22 cellular contexts compared by ENCODE assay signal in genomic region chr20:1707588-1708449, GRCh38. TPM values are rescaled to one million over a fixed set of nuclear protein-coding genes. Genes with fewer than 3 reads are reported as not detected.
DNase-seq lines count a peak whose midpoint lies in the region; ATAC-seq and TF ChIP-seq lines count a peak whose summit lies in the region.
"Had no signal": no experiment of that assay in that cellular context is flagged by ENCODE, and none has a peak within 500 bp of the region (broad histone marks: within the 10 kb centered on the region; RNA-seq: fewer than 3 reads in every experiment).

No MANE protein-coding gene starts in this region.

- peaks cover 7% of the 10 kb centered on the region for H3K9me3 Mint-ChIP-seq in activated CD4-positive, alpha-beta T cell treated with anti-CD3 and anti-CD28 coated beads, Interleukin-2, amount 10 ng/mL, durations not matched to agents 7 days and 5 days
- H3K9me3 Mint-ChIP-seq in activated CD8-positive, alpha-beta T cell treated with anti-CD3 and anti-CD28 coated beads for 36 hours: peaks cover 2% of the 10 kb centered on the region
- H3K9me3 Mint-ChIP-seq in memory B cell: peaks cover 2% of the 10 kb centered on the region
- H3K9me3 Mint-ChIP-seq: neural progenitor cell had no signal

- TF ChIP-seq POLR2A in NB4 (IDR thresholded peaks at IDR 0.05; ENCODE audit: extremely low read depth, insufficient read length): no peak

- no peak for TF ChIP-seq CTCF in NB4 (IDR thresholded peaks at IDR 0.05; ENCODE audit: low read depth, low read length)
- no peak for TF ChIP-seq CTCF in activated CD8-positive, alpha-beta T cell treated with anti-CD3 and anti-CD28 coated beads for 36 hours (IDR thresholded peaks at IDR 0.05)

- intact Hi-C loops in activated CD8-positive, alpha-beta T cell treated with anti-CD3 and anti-CD28 coated beads for 36 hours (cut with micrococcal nuclease): no loop called here

- H3K4me1 Mint-ChIP-seq in activated CD4-positive, alpha-beta T cell treated with anti-CD3 and anti-CD28 coated beads, Interleukin-2, amount 10 ng/mL, durations not matched to agents 7 days and 5 days: peaks cover 19% of the 10 kb centered on the region
- peaks cover 22% of the 10 kb centered on the region for H3K4me1 Mint-ChIP-seq in activated CD8-positive, alpha-beta T cell treated with anti-CD3 and anti-CD28 coated beads for 36 hours (ENCODE audit: low read depth)
- peaks cover 8% of the 10 kb centered on the region for H3K4me1 Mint-ChIP-seq in memory B cell
- H3K4me1 Mint-ChIP-seq: brain, neural progenitor cell had no signal

- H3K27me3 Mint-ChIP-seq in activated CD4-positive, alpha-beta T cell treated with anti-CD3 and anti-CD28 coated beads, Interleukin-2, amount 10 ng/mL, durations not matched to agents 7 days and 5 days: no peaks in the 10 kb centered on the region
- no peaks in the 10 kb centered on the region for H3K27me3 Mint-ChIP-seq in activated CD8-positive, alpha-beta T cell treated with anti-CD3 and anti-CD28 coated beads for 36 hours
- peaks cover 6% of the 10 kb centered on the region for H3K27me3 Mint-ChIP-seq in memory B cell

- CTCF ChIA-PET in activated CD4-positive, alpha-beta T cell treated with anti-CD3 and anti-CD28 coated beads, Interleukin-2, amount 10 ng/mL, durations not matched to agents 7 days and 5 days (lab: Charles Lee): interaction anchor here (1.1 to 1.2 kb wide), 2 partner anchors 12 kb away, joined by 3 read pairs; no protein-coding TSS in a partner anchor
- CTCF ChIA-PET in activated CD8-positive, alpha-beta T cell treated with anti-CD3 and anti-CD28 coated beads for 36 hours (lab: Charles Lee): interaction anchor here (0.8 to 2.0 kb wide), 5 partner anchors 26 to 204 kb away, joined by 3 to 7 read pairs (median 3); no protein-coding TSS in a partner anchor

- H3K36me3 Mint-ChIP-seq in activated CD4-positive, alpha-beta T cell treated with anti-CD3 and anti-CD28 coated beads, Interleukin-2, amount 10 ng/mL, durations not matched to agents 7 days and 5 days (ENCODE audit: low read depth): no peaks in the 10 kb centered on the region
- H3K36me3 Mint-ChIP-seq in activated CD8-positive, alpha-beta T cell treated with anti-CD3 and anti-CD28 coated beads for 36 hours (ENCODE audit: low read depth): no peaks in the 10 kb centered on the region
- H3K36me3 Mint-ChIP-seq in memory B cell: peaks cover under 1% of the 10 kb centered on the region
- H3K36me3 Mint-ChIP-seq: brain, neural progenitor cell had no signal

- ATAC-seq in activated CD8-positive, alpha-beta T cell treated with anti-CD3 and anti-CD28 coated beads for 36 hours: peak; percentile 56
- ATAC-seq in memory B cell (ENCODE audit: low read depth) (peak; percentile 42), GM21447 (IDR thresholded peaks at IDR 0.05; ENCODE audit: unreplicated experiment) (no peak), GM18907 (IDR thresholded peaks at IDR 0.05; ENCODE audit: unreplicated experiment) (no peak)
- ATAC-seq: A549, sciatic nerve had no signal

- no peak overlapping the region for H3K4me3 ChIP-seq in NB4 (ENCODE audit: low read depth, low read length)
- H3K4me3 ChIP-seq: A549, GM23248, neural progenitor cell had no signal

- peak overlapping the region; percentile 57 for H3K27ac Mint-ChIP-seq in activated CD4-positive, alpha-beta T cell treated with anti-CD3 and anti-CD28 coated beads, Interleukin-2, amount 10 ng/mL, durations not matched to agents 7 days and 5 days
- peak overlapping the region; percentile 68 for H3K27ac Mint-ChIP-seq in activated CD8-positive, alpha-beta T cell treated with anti-CD3 and anti-CD28 coated beads for 36 hours
- no peak overlapping the region for H3K27ac Mint-ChIP-seq in memory B cell
- H3K27ac Mint-ChIP-seq: activated T-helper 2 cell treated with anti-CD3 and anti-CD28 coated beads, Interferon-gamma antibody, Interleukin-2, Interleukin-4, amounts not matched to agents 10 μg/mL and 5 μg/mL and 100 μg/mL, durations not matched to agents 14 hours and 24 hours and 36 hours; brain; neural progenitor cell had no signal

- POLR2A ChIA-PET in activated CD4-positive, alpha-beta T cell treated with anti-CD3 and anti-CD28 coated beads, Interleukin-2, amount 10 ng/mL, durations not matched to agents 7 days and 5 days (lab: Charles Lee): no interaction called here
- POLR2A ChIA-PET in activated CD8-positive, alpha-beta T cell treated with anti-CD3 and anti-CD28 coated beads for 36 hours (lab: Charles Lee): interaction anchor here (0.8 kb wide), 1 partner anchor 11 kb away, joined by 4 read pairs; no protein-coding TSS in a partner anchor

- no peak overlapping the region for H3K4me3 Mint-ChIP-seq in activated CD4-positive, alpha-beta T cell treated with anti-CD3 and anti-CD28 coated beads, Interleukin-2, amount 10 ng/mL, durations not matched to agents 7 days and 5 days
- no peak overlapping the region for H3K4me3 Mint-ChIP-seq in activated CD8-positive, alpha-beta T cell treated with anti-CD3 and anti-CD28 coated beads for 36 hours
- H3K4me3 Mint-ChIP-seq in memory B cell: no peak overlapping the region
- H3K4me3 Mint-ChIP-seq: brain, neural progenitor cell had no signal

- DNase-seq in activated CD4-positive, alpha-beta T cell treated with anti-CD3 and anti-CD28 coated beads, Interleukin-2, amount 10 ng/mL, durations not matched to agents 7 days and 5 days: no peak
- DNase-seq in activated CD4-positive, alpha-beta T cell treated with anti-CD3 and anti-CD28 coated beads for 4 hours: no peak
- DNase-seq in NB4 (ENCODE audit: low read depth): peak; percentile 72
- DNase-seq in activated CD8-positive, alpha-beta T cell treated with anti-CD3 and anti-CD28 coated beads for 36 hours: no peak
- DNase-seq in memory B cell (ENCODE audit: low spot score in 2 of 2): no peak
- no peak for DNase-seq in NCI-H146 treated with DMSO at 0.1 percent for 48 hours (lab: John Stamatoyannopoulos, UW; ENCODE audit: unreplicated experiment)
- DNase-seq: activated CD4-positive, alpha-beta T cell treated with anti-CD3 and anti-CD28 coated beads for 1 hour; Calu3; effector memory CD4-positive, alpha-beta T cell; GM23248; MM.1S; NCI-H2171 treated with DMSO at 0.1 percent for 48 hours; stimulated activated CD4-positive, alpha-beta T cell treated with anti-CD3 and anti-CD28 coated beads, Interleukin-4, amount 100 ng/mL, for 1 hour had no signal

RNA-seq across cellular contexts. Expression of gene SIRPG, which starts 50.2 kb away (rescaled TPM):
- total RNA-seq in activated CD4-positive, alpha-beta T cell treated with anti-CD3 and anti-CD28 coated beads, Interleukin-2, amount 10 ng/mL, durations not matched to agents 7 days and 5 days: 10 to 100 TPM; 82.6 to 90.1 TPM
- total RNA-seq in activated CD8-positive, alpha-beta T cell treated with anti-CD3 and anti-CD28 coated beads for 36 hours: 10 to 100 TPM; 45.4 to 48.6 TPM
- total RNA-seq: Calu3, GM23248, sciatic nerve, SK-MEL-5, urinary bladder had no signal

Comparison
In these comparisons a context has a peak if more than half of its experiments do, and no peak if none do; other contexts are left out.
1. ATAC-seq: peak in activated CD8-positive, alpha-beta T cell treated with anti-CD3 and anti-CD28 coated beads for 36 hours (single experiment) and memory B cell (single experiment); none in GM21447 (single experiment) and GM18907 (single experiment).